In the genomic region with DNA sequence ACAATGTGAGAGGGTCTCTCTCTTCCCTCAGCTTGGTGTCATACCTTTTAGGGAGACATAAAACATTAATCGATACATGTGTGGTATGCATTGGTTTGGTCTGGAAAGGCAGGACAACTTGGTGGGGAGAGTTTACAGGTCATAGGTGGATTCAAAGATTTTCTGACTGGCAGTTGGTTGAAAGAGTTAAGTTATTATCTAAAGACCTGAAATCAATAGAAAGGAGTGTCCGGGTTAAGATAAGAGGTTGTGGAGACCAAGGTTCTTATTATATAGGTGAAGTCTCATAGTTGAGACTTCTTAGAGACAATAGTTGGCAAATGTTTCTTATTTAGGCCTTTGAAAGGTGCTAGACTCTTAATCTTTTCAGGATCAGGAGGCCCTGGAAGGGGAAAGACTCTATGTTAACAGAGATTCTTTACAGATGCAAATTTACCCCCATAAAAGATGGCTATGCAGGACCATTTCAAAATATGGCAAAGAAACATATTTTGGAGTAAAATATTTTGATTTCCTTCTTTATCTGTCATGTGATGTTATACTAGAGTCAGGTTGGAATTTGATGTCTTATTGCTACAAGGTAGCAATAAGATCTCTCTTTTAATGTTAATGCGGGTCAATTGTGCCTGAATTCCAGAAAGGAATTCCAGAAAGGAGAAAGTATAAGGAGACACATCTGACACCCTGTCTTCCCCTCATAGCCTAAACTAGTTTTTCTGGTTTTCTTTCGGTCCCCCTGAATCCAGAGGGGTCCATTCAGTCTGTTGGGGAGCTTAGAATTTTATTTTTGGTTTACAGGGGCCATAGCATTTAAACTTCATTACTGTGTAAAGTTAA, we compare ENCODE assay signal across 16 cellular contexts.
"Had no signal": no experiment of that assay in that cellular context is flagged by ENCODE, and none has a peak within 500 bp of the region (broad histone marks: within the 10 kb centered on the region; RNA-seq: fewer than 3 reads in every experiment).

No MANE protein-coding gene starts in this region.

- H3K4me3 ChIP-seq: breast epithelium, esophagus muscularis mucosa, left lung, neural progenitor cell, pancreas, skin epidermis had no signal

- H3K27me3 ChIP-seq: breast epithelium, esophagus muscularis mucosa, left lung, neural progenitor cell, pancreas had no signal

- FAIRE-seq: endometrium, pancreas, TTC549 had no signal

- H3K9me3 Mint-ChIP-seq: activated T-cell treated with anti-CD3 and anti-CD28 coated beads, Interleukin-2, amount 50 U/mL, for 24 hours had no signal

- H3K27ac Mint-ChIP-seq: activated naive CD8-positive, alpha-beta T cell treated with anti-CD3 and anti-CD28 coated beads for 36 hours; activated T-cell treated with anti-CD3 and anti-CD28 coated beads, Interleukin-2, amount 50 U/mL, for 24 hours; memory B cell had no signal

- H3K9ac ChIP-seq: neural progenitor cell had no signal

- H3K36me3 Mint-ChIP-seq: activated naive CD8-positive, alpha-beta T cell treated with anti-CD3 and anti-CD28 coated beads for 36 hours; neural progenitor cell had no signal

- H3K4me2 ChIP-seq: neural progenitor cell had no signal

- H3K36me3 ChIP-seq: breast epithelium, esophagus muscularis mucosa, left lung, neural progenitor cell, pancreas had no signal

- ATAC-seq: left lung, pancreas had no signal

- H3K27ac ChIP-seq: breast epithelium, esophagus muscularis mucosa, left lung, neural progenitor cell, skin epidermis had no signal

- H3K4me3 Mint-ChIP-seq: activated naive CD8-positive, alpha-beta T cell treated with anti-CD3 and anti-CD28 coated beads for 36 hours; activated T-cell treated with anti-CD3 and anti-CD28 coated beads, Interleukin-2, amount 50 U/mL, for 24 hours; memory B cell; neural progenitor cell had no signal

- H3K4me1 ChIP-seq: breast epithelium had no signal

- DNase-seq: activated CD4-positive, alpha-beta T cell treated with anti-CD3 and anti-CD28 coated beads, Interleukin-2, amount 50 U/mL, for 4 hours; activated gamma-delta T cell; activated naive CD8-positive, alpha-beta T cell treated with anti-CD3 and anti-CD28 coated beads for 36 hours; activated T-cell treated with anti-CD3 and anti-CD28 coated beads, Interleukin-2, amount 50 U/mL, for 24 hours; islet precursor cell; left lung; pancreas; retina; T-helper 2 cell had no signal

- H3K9me3 ChIP-seq: breast epithelium, esophagus muscularis mucosa, pancreas had no signal

- H3K27me3 Mint-ChIP-seq: activated naive CD8-positive, alpha-beta T cell treated with anti-CD3 and anti-CD28 coated beads for 36 hours; activated T-cell treated with anti-CD3 and anti-CD28 coated beads, Interleukin-2, amount 50 U/mL, for 24 hours had no signal
